ENCODE assay signal across 4 cellular contexts in the genomic region with DNA sequence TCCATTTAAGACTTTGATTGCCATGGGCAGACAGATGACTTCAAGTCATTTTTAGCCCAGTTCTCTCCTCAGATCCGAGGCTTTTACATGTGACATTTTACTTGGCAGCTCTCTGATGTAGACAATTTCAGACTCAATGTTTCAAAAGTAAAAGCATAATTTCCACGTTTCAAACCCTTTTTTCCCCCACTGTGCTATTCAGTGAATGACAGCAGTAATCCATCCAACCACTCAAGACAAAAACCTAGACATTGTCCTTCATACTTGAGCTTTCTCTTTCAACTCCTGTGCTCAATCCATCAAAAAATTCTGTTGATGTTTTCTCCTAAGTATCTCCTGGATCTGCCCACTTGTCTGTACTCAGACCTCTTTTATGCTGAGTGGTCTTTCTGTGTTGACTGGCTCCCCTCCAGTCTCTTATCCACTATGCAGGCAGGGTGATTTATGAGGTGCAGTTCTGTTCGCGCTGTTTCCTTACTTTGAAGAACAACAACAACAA.
"Had no signal": no experiment of that assay in that cellular context is flagged by ENCODE, and none has a peak within 500 bp of the region (broad histone marks: within the 10 kb centered on the region; RNA-seq: fewer than 3 reads in every experiment).

No MANE protein-coding gene starts in this region.

- ATAC-seq: GM23338 had no signal

- DNase-seq: H9, HCEC 1CT, IMR-90 had no signal

- H3K4me3 Mint-ChIP-seq: GM23338, H9 had no signal

- H2AFZ ChIP-seq: GM23338 had no signal

- H3K4me1 Mint-ChIP-seq: GM23338, H9 had no signal

- H3K4me3 ChIP-seq: GM23338 had no signal

- H3K9me3 Mint-ChIP-seq: H9 had no signal

- H3K4me2 ChIP-seq: GM23338 had no signal

- H3K27ac Mint-ChIP-seq: GM23338, H9 had no signal
